ENCODE assay signal across 9 cellular contexts in the genomic region with DNA sequence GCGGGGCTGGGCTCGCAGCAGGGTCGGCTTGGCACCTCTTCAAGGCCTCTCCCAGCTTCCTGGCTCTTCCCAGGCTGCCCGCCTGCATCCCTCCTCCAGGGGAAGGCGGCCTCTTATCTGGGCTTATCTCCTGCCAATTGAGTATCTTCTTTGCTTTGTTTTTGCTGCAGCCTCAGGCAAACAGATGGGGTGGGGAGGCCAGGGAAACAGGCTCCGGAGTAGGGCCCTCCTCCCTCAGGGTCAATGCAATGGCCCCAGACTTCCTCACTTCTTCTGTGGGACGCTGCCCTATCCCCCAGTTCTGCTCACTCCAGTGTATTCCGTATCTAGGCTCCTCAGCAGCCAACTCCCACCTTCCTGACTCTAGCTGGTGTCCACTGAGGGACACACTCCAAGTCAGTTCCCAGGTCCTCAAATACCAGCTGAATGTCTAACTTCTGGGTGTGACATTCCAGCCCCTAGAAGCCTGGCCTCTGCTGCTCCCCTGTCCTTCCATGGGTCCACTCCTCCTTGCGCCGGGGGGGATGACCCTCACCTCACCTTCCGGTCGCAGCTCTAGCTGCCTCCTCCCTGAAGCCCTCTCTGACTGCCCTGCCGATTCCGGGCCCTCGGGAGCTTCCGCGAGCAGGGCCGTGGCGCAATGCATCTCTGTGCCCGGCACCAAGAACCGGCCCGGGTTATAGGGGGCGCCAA. TPM values are rescaled to one million over a fixed set of nuclear protein-coding genes. Genes with fewer than 3 reads are reported as not detected.
A peak's percentile ranks its signal among the peaks of the same experiment; 100 is the strongest.
DNase-seq lines count a peak whose midpoint lies in the region; ATAC-seq, FAIRE-seq and TF ChIP-seq lines count a peak whose summit lies in the region.
"Had no signal": no experiment of that assay in that cellular context is flagged by ENCODE, and none has a peak within 500 bp of the region (broad histone marks: within the 10 kb centered on the region; RNA-seq: fewer than 3 reads in every experiment).

No MANE protein-coding gene starts in this region.

- H3K9me3 ChIP-seq in SJSA1 (replicated peaks), result no peaks in the 10 kb centered on the region
- no peaks in the 10 kb centered on the region for H3K9me3 ChIP-seq in liver (ENCODE audit: control insufficient read depth in 4 of 4, low read length in 3 of 4)

- H3K27ac ChIP-seq in SJSA1 (peak overlapping the region; percentile 68), liver (ENCODE audit: low read depth in 1 of 2, low read length in 2 of 2) (peak overlapping the region; percentile 98)

- WGBS in liver, result 7% methylated on average over 23 of the region's 23 CpGs

- POLR2A ChIA-PET in BJ (lab: Charles Lee), result interaction anchor here (0.7 kb wide), 1 partner anchor 353 kb away, joined by 3 read pairs; no protein-coding TSS in a partner anchor

- no peak for DNase-seq in BJ (ENCODE audit: low read depth)
- DNase-seq in SJSA1 (ENCODE audit: low read depth in 1 of 2, low spot score in 2 of 2), result peak; percentile 73 to 83
- DNase-seq in cerebellum (ENCODE audit: low spot score), result peak; percentile 41
- peak; percentile 76 for DNase-seq in stimulated activated CD8-positive, alpha-beta memory T cell treated with anti-CD3 and anti-CD28 coated beads, Interleukin-4, amount 100 ng/mL, for 48 hours
- DNase-seq in D721Med (ENCODE audit: insufficient read length, low spot score), result no peak

- ATAC-seq in GM18868 (IDR thresholded peaks at IDR 0.05; ENCODE audit: unreplicated experiment) (peak; percentile 10), HG03442 (IDR thresholded peaks at IDR 0.05; ENCODE audit: unreplicated experiment) (peak; percentile 6)

- FAIRE-seq in D721Med (lab: Jason Lieb, UNC), result no peak

- peaks cover 28% of the 10 kb centered on the region for H3K4me1 ChIP-seq in SJSA1 (replicated peaks)
- peaks cover 10 to 38% (median 27%) of the 10 kb centered on the region in 4 donors for H3K4me1 ChIP-seq in liver (ENCODE audit: control insufficient read depth in 4 of 4, insufficient read depth in 4 of 4, low read length in 3 of 4)

- peaks cover 24% of the 10 kb centered on the region for H3K36me3 ChIP-seq in BJ (ENCODE audit: control insufficient read depth, insufficient read depth, low read length)
- peaks cover 56% of the 10 kb centered on the region for H3K36me3 ChIP-seq in SJSA1
- peaks cover 0 to 7% (median 2%) of the 10 kb centered on the region in 4 donors for H3K36me3 ChIP-seq in liver (ENCODE audit: control insufficient read depth in 4 of 4, insufficient read depth in 3 of 4, low read depth in 1 of 4, low read length in 3 of 4)

- TF ChIP-seq RAD21 in liver (IDR thresholded peaks at IDR 0.05), result no peak

- H3K4me3 ChIP-seq in BJ (ENCODE audit: low read depth, low read length) (peak overlapping the region; percentile 66), SJSA1 (peak overlapping the region; percentile 49), liver (ENCODE audit: low read depth in 1 of 3, low read length in 3 of 3) (peak overlapping the region; percentile 62 to 78 (median 69))

- peak overlapping the region; percentile 66 to 77 for H3K9ac ChIP-seq in liver (ENCODE audit: low read depth in 1 of 2, low read length in 2 of 2)

- CTCF ChIA-PET in BJ (lab: Yijun Ruan, JAX), result interaction anchor here (1.1 to 4.7 kb wide), 8 partner anchors 12 to 64 kb away, joined by 4 to 41 read pairs (median 7); a partner anchor contains a TSS

- H3K27me3 ChIP-seq in BJ (ENCODE audit: control insufficient read depth, insufficient read depth, low read length) (no peaks in the 10 kb centered on the region), SJSA1 (replicated peaks) (no peaks in the 10 kb centered on the region), liver (ENCODE audit: control insufficient read depth in 4 of 4, insufficient read depth in 4 of 4, low read length in 3 of 4) (no peaks in the 10 kb centered on the region)

- TF ChIP-seq CTCF in BJ (IDR thresholded peaks at IDR 0.05; ENCODE audit: insufficient read depth, low read depth, low read length) (no peak), liver (IDR thresholded peaks at IDR 0.05; ENCODE audit: low read depth, low read length, missing input control) (no peak), D721Med (IDR thresholded peaks at IDR 0.05; ENCODE audit: insufficient read depth, missing control alignments) (no peak)

TF ChIP-seq in liver, 16 proteins besides CTCF, POLR2A, EP300 and RAD21:
- TF ChIP-seq, protein P1, sequence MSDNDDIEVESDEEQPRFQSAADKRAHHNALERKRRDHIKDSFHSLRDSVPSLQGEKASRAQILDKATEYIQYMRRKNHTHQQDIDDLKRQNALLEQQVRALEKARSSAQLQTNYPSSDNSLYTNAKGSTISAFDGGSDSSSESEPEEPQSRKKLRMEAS (IDR thresholded peaks at IDR 0.05), result no peak
- TF ChIP-seq, protein P2, sequence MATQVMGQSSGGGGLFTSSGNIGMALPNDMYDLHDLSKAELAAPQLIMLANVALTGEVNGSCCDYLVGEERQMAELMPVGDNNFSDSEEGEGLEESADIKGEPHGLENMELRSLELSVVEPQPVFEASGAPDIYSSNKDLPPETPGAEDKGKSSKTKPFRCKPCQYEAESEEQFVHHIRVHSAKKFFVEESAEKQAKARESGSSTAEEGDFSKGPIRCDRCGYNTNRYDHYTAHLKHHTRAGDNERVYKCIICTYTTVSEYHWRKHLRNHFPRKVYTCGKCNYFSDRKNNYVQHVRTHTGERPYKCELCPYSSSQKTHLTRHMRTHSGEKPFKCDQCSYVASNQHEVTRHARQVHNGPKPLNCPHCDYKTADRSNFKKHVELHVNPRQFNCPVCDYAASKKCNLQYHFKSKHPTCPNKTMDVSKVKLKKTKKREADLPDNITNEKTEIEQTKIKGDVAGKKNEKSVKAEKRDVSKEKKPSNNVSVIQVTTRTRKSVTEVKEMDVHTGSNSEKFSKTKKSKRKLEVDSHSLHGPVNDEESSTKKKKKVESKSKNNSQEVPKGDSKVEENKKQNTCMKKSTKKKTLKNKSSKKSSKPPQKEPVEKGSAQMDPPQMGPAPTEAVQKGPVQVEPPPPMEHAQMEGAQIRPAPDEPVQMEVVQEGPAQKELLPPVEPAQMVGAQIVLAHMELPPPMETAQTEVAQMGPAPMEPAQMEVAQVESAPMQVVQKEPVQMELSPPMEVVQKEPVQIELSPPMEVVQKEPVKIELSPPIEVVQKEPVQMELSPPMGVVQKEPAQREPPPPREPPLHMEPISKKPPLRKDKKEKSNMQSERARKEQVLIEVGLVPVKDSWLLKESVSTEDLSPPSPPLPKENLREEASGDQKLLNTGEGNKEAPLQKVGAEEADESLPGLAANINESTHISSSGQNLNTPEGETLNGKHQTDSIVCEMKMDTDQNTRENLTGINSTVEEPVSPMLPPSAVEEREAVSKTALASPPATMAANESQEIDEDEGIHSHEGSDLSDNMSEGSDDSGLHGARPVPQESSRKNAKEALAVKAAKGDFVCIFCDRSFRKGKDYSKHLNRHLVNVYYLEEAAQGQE (IDR thresholded peaks at IDR 0.05), result no peak
- TF ChIP-seq GABPA (IDR thresholded peaks at IDR 0.05 in 1 of 2, conservative IDR thresholded peaks at IDR 0.05 in 1 of 2), result peak in 1 of 2 donors; percentile 8
- no peak for TF ChIP-seq HNF4G (IDR thresholded peaks at IDR 0.05)
- peak; percentile 13 to 60 for TF ChIP-seq RXRA (IDR thresholded peaks at IDR 0.05)
- TF ChIP-seq NR2F2 (IDR thresholded peaks at IDR 0.05), result peak; percentile 82
- no peak for TF ChIP-seq TAF1 (conservative IDR thresholded peaks at IDR 0.05)
- TF ChIP-seq FOXA1 (IDR thresholded peaks at IDR 0.05), result no peak
TF ChIP-seq in liver: peak in this region for 3.

RNA-seq across cellular contexts. Expression of a gene that starts 15.6 kb away (rescaled TPM):
- polyA plus RNA-seq in BJ (2011; rRNA removed) (62.3 and 85.3 TPM in 2 replicates), liver (10 to 100 TPM; 39.3 to 39.5 TPM)
- polyA minus RNA-seq in BJ (2011; rRNA and poly(A)+ RNA removed), result 8.1 and 16.9 TPM in 2 replicates
- 154 and 158 TPM in 2 replicates for total RNA-seq in SJSA1 (2014; rRNA removed; shearing (Covaris generic))
- total RNA-seq in cerebellum (34.4 TPM), liver (10 to 100 TPM; 16.0 to 21.1 TPM)

RNA-seq across cellular contexts. Expression of a gene that starts 16.8 kb away (rescaled TPM):
- polyA plus RNA-seq in BJ (2011; rRNA removed) (22.6 and 33.7 TPM in 2 replicates), liver (10 to 100 TPM in 1 of 2 donors, 1 to 10 TPM in 1; 6.7 to 22.2 TPM)
- polyA minus RNA-seq in BJ (2011; rRNA and poly(A)+ RNA removed), result 12.0 and 16.8 TPM in 2 replicates
- 25.4 and 46.6 TPM in 2 replicates for total RNA-seq in SJSA1 (2014; rRNA removed; shearing (Covaris generic))
- total RNA-seq in cerebellum (13.2 TPM), liver (10 to 100 TPM in 1 of 2 donors, 1 to 10 TPM in 1; 6.9 to 11.0 TPM)

RNA-seq across cellular contexts. Expression of a gene that starts 17.5 kb away (rescaled TPM):
- 17.9 and 30.2 TPM in 2 replicates for polyA plus RNA-seq in BJ (2011; rRNA removed)
- polyA minus RNA-seq in BJ (2011; rRNA and poly(A)+ RNA removed), result 45.3 and 50.4 TPM in 2 replicates
- 34.3 and 51.5 TPM in 2 replicates for total RNA-seq in SJSA1 (2014; rRNA removed; shearing (Covaris generic))
- 9.2 TPM for total RNA-seq in cerebellum
- total RNA-seq in liver, result 1 to 10 TPM; 7.7 to 8.5 TPM
- 1 to 10 TPM in 1 of 2 donors, under 1 TPM in 1; 0.79 to 3.1 TPM for polyA plus RNA-seq in liver

RNA-seq across cellular contexts. Expression of a gene that starts 22.1 kb away (rescaled TPM):
- polyA plus RNA-seq in BJ (2011; rRNA removed), result 174 and 283 TPM in 2 replicates
- polyA minus RNA-seq in BJ (2011; rRNA and poly(A)+ RNA removed), result 55.6 and 75.0 TPM in 2 replicates
- total RNA-seq in SJSA1 (2014; rRNA removed; shearing (Covaris generic)), result 467 and 505 TPM in 2 replicates
- 48.4 TPM for total RNA-seq in cerebellum
- 10 to 100 TPM; 34.9 to 41.7 TPM for total RNA-seq in liver
- 10 to 100 TPM; 24.2 to 57.6 TPM for polyA plus RNA-seq in liver

RNA-seq across cellular contexts. Expression of a gene that starts 22.3 kb away (rescaled TPM):
- 0.05 TPM in 1 of 2 replicates, not detected in the other for polyA plus RNA-seq in BJ (2011; rRNA removed)
- not detected in 2 replicates for polyA minus RNA-seq in BJ (2011; rRNA and poly(A)+ RNA removed)
- 0.31 TPM in 1 of 2 replicates, not detected in the other for total RNA-seq in SJSA1 (2014; rRNA removed; shearing (Covaris generic))
- total RNA-seq in cerebellum, result 2.0 TPM
- not detected for total RNA-seq in liver
- polyA plus RNA-seq in liver, result not detected
- total RNA-seq: SK-MEL-5 had no signal

Comparison
In these comparisons a context has a peak if more than half of its experiments do, and no peak if none do; other contexts are left out.
1. DNase-seq: peak in SJSA1 (2 of 2), cerebellum (single experiment) and stimulated activated CD8-positive, alpha-beta memory T cell treated with anti-CD3 and anti-CD28 coated beads, Interleukin-4, amount 100 ng/mL, for 48 hours (single experiment); none in BJ (single experiment) and D721Med (single experiment).
2. Peak in every context shown above with its lines, with median percentiles within 50 percentile points of each other: H3K4me3 ChIP-seq.